ENCODE assay signal across 14 cellular contexts in genomic region chr17:69717214-69717613, GRCh38.
"Had no signal": no experiment of that assay in that cellular context is flagged by ENCODE, and none has a peak within 500 bp of the region (broad histone marks: within the 10 kb centered on the region; RNA-seq: fewer than 3 reads in every experiment).

No MANE protein-coding gene starts in this region.

- H3K9me3 Mint-ChIP-seq: stimulated activated naive CD8-positive, alpha-beta T cell treated with anti-CD3 and anti-CD28 coated beads, Interleukin-15, Interleukin-2, amounts not matched to agents 100 ng/mL and 50 ng/mL, for 24 hours had no signal

- H3K4me1 Mint-ChIP-seq: activated CD8-positive, alpha-beta memory T cell treated with anti-CD3 and anti-CD28 coated beads, Interleukin-2, amount 10 ng/mL, durations not matched to agents 7 days and 5 days had no signal

- H3K27me3 ChIP-seq: breast epithelium, heart left ventricle had no signal

- H3K4me3 ChIP-seq: breast epithelium, heart left ventricle, left ventricle myocardium inferior had no signal

- H3K4me1 ChIP-seq: breast epithelium, left ventricle myocardium inferior had no signal

- H3K27ac ChIP-seq: breast epithelium, left ventricle myocardium inferior had no signal

- ATAC-seq: activated CD4-positive, CD25-positive, alpha-beta regulatory T cell treated with anti-CD3 and anti-CD28 coated beads, Interleukin-2, amount 50 U/mL, for 24 hours; activated CD8-positive, alpha-beta memory T cell treated with anti-CD3 and anti-CD28 coated beads, Interleukin-2, amount 10 ng/mL, durations not matched to agents 7 days and 5 days had no signal

- H3K27me3 Mint-ChIP-seq: activated CD8-positive, alpha-beta memory T cell treated with anti-CD3 and anti-CD28 coated beads, Interleukin-2, amount 10 ng/mL, durations not matched to agents 7 days and 5 days; activated naive CD8-positive, alpha-beta T cell; activated T-cell treated with anti-CD3 and anti-CD28 coated beads, Interleukin-2, amount 50 U/mL, for 24 hours; stimulated activated naive CD8-positive, alpha-beta T cell treated with anti-CD3 and anti-CD28 coated beads, Interleukin-15, Interleukin-2, amounts not matched to agents 100 ng/mL and 50 ng/mL, for 24 hours had no signal

- H3K36me3 Mint-ChIP-seq: activated CD8-positive, alpha-beta memory T cell treated with anti-CD3 and anti-CD28 coated beads, Interleukin-2, amount 10 ng/mL, durations not matched to agents 7 days and 5 days; activated naive CD8-positive, alpha-beta T cell had no signal

- H3K4me3 Mint-ChIP-seq: activated CD8-positive, alpha-beta memory T cell treated with anti-CD3 and anti-CD28 coated beads, Interleukin-2, amount 10 ng/mL, durations not matched to agents 7 days and 5 days; activated naive CD8-positive, alpha-beta T cell; activated T-cell treated with anti-CD3 and anti-CD28 coated beads, Interleukin-2, amount 50 U/mL, for 24 hours; stimulated activated naive CD8-positive, alpha-beta T cell treated with anti-CD3 and anti-CD28 coated beads, Interleukin-15, Interleukin-2, amounts not matched to agents 100 ng/mL and 50 ng/mL, for 24 hours had no signal

- H3K9me3 ChIP-seq: breast epithelium, heart left ventricle, left ventricle myocardium inferior had no signal

- DNase-seq: activated CD4-positive, alpha-beta T cell treated with anti-CD3 and anti-CD28 coated beads, Interleukin-2, amount 50 U/mL, for 4 hours; activated CD8-positive, alpha-beta memory T cell treated with anti-CD3 and anti-CD28 coated beads, Interleukin-2, amount 10 ng/mL, durations not matched to agents 7 days and 5 days; activated effector memory CD4-positive, alpha-beta T cell treated with Interleukin-2 at 50 U/mL for 16 hours; activated T-cell treated with anti-CD3 and anti-CD28 coated beads, Interleukin-2, amount 50 U/mL, for 24 hours; heart left ventricle; left ventricle myocardium inferior; mesenchymal stem cell; SHP77 treated with DMSO at 0.1 percent for 48 hours; stimulated activated CD4-positive, alpha-beta T cell treated with anti-CD3 and anti-CD28 coated beads, Interleukin-4, amount 100 ng/mL, for 1 hour; stimulated activated CD8-positive, alpha-beta memory T cell treated with anti-CD3 and anti-CD28 coated beads, Interleukin-4, amount 100 ng/mL, for 48 hours had no signal

- H3K27ac Mint-ChIP-seq: activated CD8-positive, alpha-beta memory T cell treated with anti-CD3 and anti-CD28 coated beads, Interleukin-2, amount 10 ng/mL, durations not matched to agents 7 days and 5 days; activated naive CD8-positive, alpha-beta T cell; activated T-cell treated with anti-CD3 and anti-CD28 coated beads, Interleukin-2, amount 50 U/mL, for 24 hours; stimulated activated naive CD8-positive, alpha-beta T cell treated with anti-CD3 and anti-CD28 coated beads, Interleukin-15, Interleukin-2, amounts not matched to agents 100 ng/mL and 50 ng/mL, for 24 hours had no signal

- H3K36me3 ChIP-seq: breast epithelium, heart left ventricle, left ventricle myocardium inferior had no signal
